Comparison of ENCODE assay signal across 8 cellular contexts in genomic region chr3:184417619-184418327, GRCh38.
A peak's percentile ranks its signal among the peaks of the same experiment; 100 is the strongest.
DNase-seq lines count a peak whose midpoint lies in the region; ATAC-seq and TF ChIP-seq lines count a peak whose summit lies in the region.

No MANE protein-coding gene starts in this region.

- H3K27ac Mint-ChIP-seq in T-helper 2 cell treated with Interferon-gamma antibody and Interleukin-4, amounts not matched to agents 5 μg/mL and 100 μg/mL, for 36 hours, result no peak overlapping the region

- DNase-seq in NCI-H1436 treated with DMSO at 0.1 percent for 48 hours (lab: John Stamatoyannopoulos, UW) (peak; percentile 1), amygdala (lab: John Stamatoyannopoulos, UW) (peak in 40 of 56 donors; percentile 5 to 72 (median 30)), hepatic stellate cell (ENCODE audit: low spot score) (peak; percentile 72)
- DNase-seq in T-helper 2 cell treated with Interferon-gamma antibody and Interleukin-4, amounts not matched to agents 5 μg/mL and 100 μg/mL, for 36 hours (ENCODE audit: low spot score), result peak; percentile 43
- peak; percentile 28 to 68 for DNase-seq in stimulated activated CD4-positive, alpha-beta T cell treated with anti-CD3 and anti-CD28 coated beads, Interleukin-12 subunit alpha, Interleukin-12 subunit beta, amount 100 ng/mL, for 24 hours (ENCODE audit: low read depth in 2 of 2)

- TF ChIP-seq CTCF in GM12801 (IDR thresholded peaks at IDR 0.05; ENCODE audit: extremely low read depth, insufficient read length), result peak; percentile 17

- no peaks in the 10 kb centered on the region for H3K9me3 Mint-ChIP-seq in T-helper 2 cell treated with Interferon-gamma antibody and Interleukin-4, amounts not matched to agents 5 μg/mL and 100 μg/mL, for 36 hours

- H3K4me3 Mint-ChIP-seq in T-helper 2 cell treated with Interferon-gamma antibody and Interleukin-4, amounts not matched to agents 5 μg/mL and 100 μg/mL, for 36 hours, result no peak overlapping the region

- no peaks in the 10 kb centered on the region for H3K36me3 Mint-ChIP-seq in T-helper 2 cell treated with Interferon-gamma antibody and Interleukin-4, amounts not matched to agents 5 μg/mL and 100 μg/mL, for 36 hours (ENCODE audit: low read depth)

- H3K27me3 Mint-ChIP-seq in T-helper 2 cell treated with Interferon-gamma antibody and Interleukin-4, amounts not matched to agents 5 μg/mL and 100 μg/mL, for 36 hours (ENCODE audit: low read depth), result peaks cover 11% of the 10 kb centered on the region

- ATAC-seq in HG02678 (IDR thresholded peaks at IDR 0.05; ENCODE audit: unreplicated experiment) (peak; percentile 94), GM18519 (IDR thresholded peaks at IDR 0.05; ENCODE audit: low FRiP score, unreplicated experiment) (no peak)

- no peaks in the 10 kb centered on the region for H3K4me1 Mint-ChIP-seq in T-helper 2 cell treated with Interferon-gamma antibody and Interleukin-4, amounts not matched to agents 5 μg/mL and 100 μg/mL, for 36 hours (ENCODE audit: low read depth)

Comparison
In these comparisons a context has a peak if more than half of its experiments do, and no peak if none do; other contexts are left out.
1. DNase-seq: peak in every context shown above with its lines; median percentile 72 in hepatic stellate cell; 48 in stimulated activated CD4-positive, alpha-beta T cell treated with anti-CD3 and anti-CD28 coated beads, Interleukin-12 subunit alpha, Interleukin-12 subunit beta, amount 100 ng/mL, for 24 hours; 43 in T-helper 2 cell treated with Interferon-gamma antibody and Interleukin-4, amounts not matched to agents 5 μg/mL and 100 μg/mL, for 36 hours; 30 in amygdala; 1 in NCI-H1436 treated with DMSO at 0.1 percent for 48 hours.